ENCODE assay signal across 8 cellular contexts in genomic region chr5:44808435-44809214, GRCh38. TPM values are rescaled to one million over a fixed set of nuclear protein-coding genes. Genes with fewer than 3 reads are reported as not detected.
DNase-seq lines count a peak whose midpoint lies in the region; ATAC-seq and TF ChIP-seq lines count a peak whose summit lies in the region.

MRPS30 (plus strand) TSS chr5:44808947; CDS start chr5:44808963, 16 bp downstream.

- no peaks in the 10 kb centered on the region for H3K27me3 ChIP-seq in thyroid gland

- H3K4me1 Mint-ChIP-seq in activated naive CD8-positive, alpha-beta T cell treated with anti-CD3 and anti-CD28 coated beads for 36 hours, result peaks cover 23% of the 10 kb centered on the region
- H3K4me1 Mint-ChIP-seq in glutamatergic neuron (ENCODE audit: low read depth, unreplicated experiment) (peaks cover 7% of the 10 kb centered on the region), osteocyte (ENCODE audit: unreplicated experiment) (peaks cover 23% of the 10 kb centered on the region)

- peaks cover 4% of the 10 kb centered on the region for H3K27me3 Mint-ChIP-seq in activated naive CD8-positive, alpha-beta T cell treated with anti-CD3 and anti-CD28 coated beads for 36 hours
- peaks cover 2% of the 10 kb centered on the region for H3K27me3 Mint-ChIP-seq in glutamatergic neuron (ENCODE audit: unreplicated experiment)
- no peaks in the 10 kb centered on the region for H3K27me3 Mint-ChIP-seq in osteocyte (ENCODE audit: unreplicated experiment)

- H3K36me3 Mint-ChIP-seq in activated naive CD8-positive, alpha-beta T cell treated with anti-CD3 and anti-CD28 coated beads for 36 hours, result peaks cover 20% of the 10 kb centered on the region
- no peaks in the 10 kb centered on the region for H3K36me3 Mint-ChIP-seq in glutamatergic neuron (ENCODE audit: unreplicated experiment)
- peaks cover 11% of the 10 kb centered on the region for H3K36me3 Mint-ChIP-seq in osteocyte (ENCODE audit: unreplicated experiment)

- TF ChIP-seq CTCF in GM10266 (IDR thresholded peaks at IDR 0.05; ENCODE audit: control insufficient read depth, insufficient read depth, low read depth, missing control alignments) (peak; percentile 62), glutamatergic neuron (IDR thresholded peaks at IDR 0.05; ENCODE audit: partially characterized antibody, unreplicated experiment) (no peak), osteocyte (IDR thresholded peaks at IDR 0.05) (peak; percentile 55), thyroid gland (IDR thresholded peaks at IDR 0.05) (peak in 4 of 6 experiments; percentile 14 to 40 (median 28))

- intact Hi-C loops in thyroid gland (cut with DNase I), result no loop called here

- peaks cover 13 to 14% of the 10 kb centered on the region in 2 donors for H3K4me1 ChIP-seq in thyroid gland

- H3K4me3 ChIP-seq in thyroid gland (replicated peaks in 1 of 3), result peak within 1 kb of the TSS; percentile 84 to 95 (median 87)

- 1 to 2% methylated on average over 19 to 41 of the region's 47 CpGs for WGBS in thyroid gland, 2 donors

- H3K4me3 Mint-ChIP-seq in activated naive CD8-positive, alpha-beta T cell treated with anti-CD3 and anti-CD28 coated beads for 36 hours, result peak within 1 kb of the TSS; percentile 97
- peak within 1 kb of the TSS; percentile 99 for H3K4me3 Mint-ChIP-seq in glutamatergic neuron (ENCODE audit: unreplicated experiment)
- peak within 1 kb of the TSS; percentile 93 for H3K4me3 Mint-ChIP-seq in osteocyte (ENCODE audit: unreplicated experiment)

- peak; percentile 87 for DNase-seq in GM10266 (ENCODE audit: extremely low spot score)
- DNase-seq in NCI-H1092 treated with DMSO at 0.1 percent for 48 hours (lab: John Stamatoyannopoulos, UW), result peak; percentile 100
- DNase-seq in SKM-1 treated with dmso at 0.1 percent for 144 hours (lab: John Stamatoyannopoulos, UW; ENCODE audit: unreplicated experiment), result peak; percentile 99
- peak; percentile 88 for DNase-seq in activated naive CD8-positive, alpha-beta T cell treated with anti-CD3 and anti-CD28 coated beads for 36 hours
- peak; percentile 85 for DNase-seq in glutamatergic neuron
- DNase-seq in osteocyte (ENCODE audit: extremely low spot score, unreplicated experiment), result peak; percentile 95
- peak; percentile 94 for DNase-seq in thyroid gland

- ATAC-seq in HG02610 (IDR thresholded peaks at IDR 0.05; ENCODE audit: unreplicated experiment), result peak; percentile 98

- no peaks in the 10 kb centered on the region for H3K9me3 Mint-ChIP-seq in activated naive CD8-positive, alpha-beta T cell treated with anti-CD3 and anti-CD28 coated beads for 36 hours
- H3K9me3 Mint-ChIP-seq in glutamatergic neuron (ENCODE audit: unreplicated experiment) (peaks cover 5% of the 10 kb centered on the region), osteocyte (ENCODE audit: unreplicated experiment) (no peaks in the 10 kb centered on the region)

- H3K27ac Mint-ChIP-seq in activated naive CD8-positive, alpha-beta T cell treated with anti-CD3 and anti-CD28 coated beads for 36 hours, result peak within 1 kb of the TSS; percentile 98
- H3K27ac Mint-ChIP-seq in glutamatergic neuron (ENCODE audit: unreplicated experiment) (peak within 1 kb of the TSS; percentile 97), osteocyte (ENCODE audit: unreplicated experiment) (peak within 1 kb of the TSS; percentile 95)

- peak within 1 kb of the TSS; percentile 80 to 91 (median 84) for H3K27ac ChIP-seq in thyroid gland

- peak in 1 of 2 donors; percentile 89 for TF ChIP-seq POLR2A in thyroid gland (IDR thresholded peaks at IDR 0.05)

- H3K9me3 ChIP-seq in thyroid gland, result no peaks in the 10 kb centered on the region

- H3K36me3 ChIP-seq in thyroid gland, result peaks cover 6 to 9% of the 10 kb centered on the region in 2 donors

RNA-seq across cellular contexts. Expression of gene MRPS30, which starts in this region (rescaled TPM):
- 10 to 100 TPM; 72.3 to 76.1 TPM for total RNA-seq in activated naive CD8-positive, alpha-beta T cell treated with anti-CD3 and anti-CD28 coated beads for 36 hours
- total RNA-seq in glutamatergic neuron (ENCODE audit: unreplicated experiment) (40.7 TPM), osteocyte (35.3 and 40.2 TPM in 2 replicates), thyroid gland (100 to 1,000 TPM in 3 of 4 donors, 10 to 100 TPM in 1; 98.0 to 134 (median 116) TPM)

Comparison
In these comparisons a context has a peak if more than half of its experiments do, and no peak if none do; other contexts are left out.
1. Peak in every context shown above with its lines: DNase-seq, ATAC-seq, H3K4me3 ChIP-seq and H3K27ac ChIP-seq.